Comparison of ENCODE assay signal across 10 cellular contexts in the genomic region with DNA sequence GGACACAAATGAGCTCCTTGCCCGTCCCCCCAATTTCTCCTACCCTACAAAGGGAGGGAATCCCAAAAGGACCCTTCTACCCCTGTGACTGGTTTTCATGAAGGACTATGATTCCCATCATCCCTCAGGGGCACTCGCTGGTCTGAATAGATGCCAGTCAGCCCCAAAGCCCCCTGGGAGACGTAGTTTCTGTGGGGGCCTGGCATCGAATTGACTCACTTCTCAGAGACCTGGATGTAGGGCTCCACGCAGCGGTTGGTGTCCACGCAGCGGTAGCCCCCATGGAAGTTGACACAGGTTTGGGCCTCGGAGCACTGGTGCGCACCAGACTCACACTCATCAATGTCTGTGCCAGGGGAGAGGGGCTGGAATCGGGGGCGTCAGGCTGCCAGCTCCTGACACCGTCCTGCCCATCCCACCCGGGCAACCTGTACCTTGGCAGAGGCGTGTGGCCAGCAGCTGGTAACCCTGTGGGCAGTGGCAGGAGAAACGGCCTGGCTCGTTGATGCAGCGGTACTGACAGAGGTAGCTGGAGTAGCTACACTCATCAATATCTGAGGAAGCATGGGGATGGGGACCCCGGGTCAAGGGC. TPM values are rescaled to one million over a fixed set of nuclear protein-coding genes. Genes with fewer than 3 reads are reported as not detected.
DNase-seq lines count a peak whose midpoint lies in the region; TF ChIP-seq lines count a peak whose summit lies in the region.
"Had no signal": no experiment of that assay in that cellular context is flagged by ENCODE, and none has a peak within 500 bp of the region (broad histone marks: within the 10 kb centered on the region; RNA-seq: fewer than 3 reads in every experiment).

No MANE protein-coding gene starts in this region.

- H3K4me1 ChIP-seq in HUES6 (ENCODE audit: control insufficient read depth, insufficient read depth, low read length), result peaks cover 12% of the 10 kb centered on the region

- no peak for TF ChIP-seq CTCF in dorsolateral prefrontal cortex (IDR thresholded peaks at IDR 0.05 in 54 of 56, conservative IDR thresholded peaks at IDR 0.05 in 2 of 56; ENCODE audit: low read depth in 1 of 56, partially characterized antibody in 56 of 56)
- no peak for TF ChIP-seq CTCF in nephron (IDR thresholded peaks at IDR 0.05; ENCODE audit: unreplicated experiment in 3 of 3)

- peak overlapping the region in 1 of 3 experiments; percentile 64 for H3K27ac Mint-ChIP-seq in nephron

- intact Hi-C loops in dorsolateral prefrontal cortex (cut with DNase I), result no loop called here

- peaks cover 3% of the 10 kb centered on the region for H3K4me1 Mint-ChIP-seq in nephron

- H3K27ac ChIP-seq in HUES6 (ENCODE audit: low read depth, low read length) (no peak overlapping the region), dorsolateral prefrontal cortex (peak overlapping the region in 19 of 59 donors; percentile 3 to 62 (median 36))

- H3K9me3 ChIP-seq in HUES6 (ENCODE audit: control insufficient read depth, insufficient read depth, low read depth, low read length), result no peaks in the 10 kb centered on the region

- DNase-seq in DMS53 (lab: John Stamatoyannopoulos, UW) (peak; percentile 52), DMS53 treated with DMSO at 0.1 percent for 48 hours (lab: John Stamatoyannopoulos, UW; ENCODE audit: unreplicated experiment) (no peak), dorsolateral prefrontal cortex (peak in 6 of 10 donors; percentile 47 to 77 (median 60)), GM03348 (ENCODE audit: low spot score) (no peak), NCI-H510A (lab: John Stamatoyannopoulos, UW) (no peak), germinal center (ENCODE audit: low spot score) (no peak)
- DNase-seq: NCI-H2081; stimulated activated CD4-positive, alpha-beta T cell treated with anti-CD3 and anti-CD28 coated beads, Interleukin-2, amount 100 ng/mL, for 48 hours had no signal

- peak overlapping the region in 2 of 3 experiments; percentile 15 to 23 for H3K4me3 Mint-ChIP-seq in nephron

- H3K27me3 ChIP-seq in HUES6 (ENCODE audit: control insufficient read depth, insufficient read depth, low read length) (0 out of 2 replicates have a peak, but pooled peaks cover 2% of the 10 kb centered on the region), dorsolateral prefrontal cortex (no peaks in the 10 kb centered on the region)

- H3K4me3 ChIP-seq in HUES6 (ENCODE audit: low read depth, low read length) (peak overlapping the region; percentile 65), dorsolateral prefrontal cortex (peak overlapping the region in 42 of 59 donors; percentile 7 to 56 (median 28))

- peaks cover 33% of the 10 kb centered on the region for H3K36me3 Mint-ChIP-seq in nephron (ENCODE audit: low read depth)

- no peaks in the 10 kb centered on the region for H3K9me3 Mint-ChIP-seq in nephron

- H3K27me3 Mint-ChIP-seq in nephron (ENCODE audit: low read depth), result no peaks in the 10 kb centered on the region

- peaks cover 40% of the 10 kb centered on the region for H3K36me3 ChIP-seq in HUES6 (ENCODE audit: control insufficient read depth, insufficient read depth, low read length)

- H3K9ac ChIP-seq in HUES6 (ENCODE audit: low read length), result no peak overlapping the region

RNA-seq across cellular contexts. Expression of a gene that starts 4.4 kb away (rescaled TPM):
- total RNA-seq in dorsolateral prefrontal cortex, result 10 to 100 TPM; 16.5 to 72.1 (median 33.7) TPM

RNA-seq across cellular contexts. Expression of a gene that starts 7.9 kb away (rescaled TPM):
- 10 to 100 TPM; 26.5 to 53.6 (median 39.9) TPM for total RNA-seq in dorsolateral prefrontal cortex

RNA-seq across cellular contexts. Expression of a gene that starts 10.2 kb away (rescaled TPM):
- total RNA-seq in dorsolateral prefrontal cortex, result 100 to 1,000 TPM; 509 to 985 (median 862) TPM

RNA-seq across cellular contexts. Expression of a gene that starts 11.5 kb away (rescaled TPM):
- 1 to 10 TPM in 14 of 120 experiments, under 1 TPM in 32, not detected in 74; 0.32 to 2.9 (median 0.65) TPM for total RNA-seq in dorsolateral prefrontal cortex

RNA-seq across cellular contexts. Expression of a gene that starts 20.1 kb away (rescaled TPM):
- total RNA-seq in dorsolateral prefrontal cortex, result 100 to 1,000 TPM in 19 of 120 experiments, 10 to 100 TPM in 101; 56.1 to 115 (median 86.6) TPM

Comparison
In these comparisons a context has a peak if more than half of its experiments do, and no peak if none do; other contexts are left out.
1. DNase-seq: peak in DMS53 (single experiment) and dorsolateral prefrontal cortex (6 of 10); none in DMS53 treated with DMSO at 0.1 percent for 48 hours (single experiment), GM03348 (single experiment), NCI-H510A (single experiment) and germinal center (single experiment).